ENCODE assay signal across 1 cellular context in genomic region chr22:35830305-35830704, GRCh38.
TF ChIP-seq lines count a peak whose summit lies in the region.

No MANE protein-coding gene starts in this region.

TF ChIP-seq in GM12878, 131 proteins besides CTCF, POLR2A, EP300 and RAD21 (continued from another document):
- no peak for TF ChIP-seq SKIL (IDR thresholded peaks at IDR 0.05; ENCODE audit: low read depth, poor library complexity, severe bottlenecking)
- TF ChIP-seq SMAD1 (IDR thresholded peaks at IDR 0.05; ENCODE audit: low read depth, partially characterized antibody): no peak
- no peak for TF ChIP-seq NFIC (IDR thresholded peaks at IDR 0.05; ENCODE audit: low read depth, low read length)
- no peak for TF ChIP-seq ESRRA (IDR thresholded peaks at IDR 0.05; ENCODE audit: low read length)
- no peak for TF ChIP-seq HDGF (IDR thresholded peaks at IDR 0.05)
- no peak for TF ChIP-seq FOS (IDR thresholded peaks at IDR 0.05; ENCODE audit: borderline replicate concordance, extremely low read depth, insufficient read length)
- TF ChIP-seq MYB (IDR thresholded peaks at IDR 0.05; ENCODE audit: borderline replicate concordance, low read depth, low read length): no peak
- TF ChIP-seq RAD51 (IDR thresholded peaks at IDR 0.05): no peak
- TF ChIP-seq SUPT20H (IDR thresholded peaks at IDR 0.05; ENCODE audit: borderline replicate concordance, control insufficient read depth, low read depth, low read length): no peak
- no peak for TF ChIP-seq NFXL1 (IDR thresholded peaks at IDR 0.05; ENCODE audit: borderline replicate concordance)
